1 cellular context compared by ENCODE assay signal in the genomic region with DNA sequence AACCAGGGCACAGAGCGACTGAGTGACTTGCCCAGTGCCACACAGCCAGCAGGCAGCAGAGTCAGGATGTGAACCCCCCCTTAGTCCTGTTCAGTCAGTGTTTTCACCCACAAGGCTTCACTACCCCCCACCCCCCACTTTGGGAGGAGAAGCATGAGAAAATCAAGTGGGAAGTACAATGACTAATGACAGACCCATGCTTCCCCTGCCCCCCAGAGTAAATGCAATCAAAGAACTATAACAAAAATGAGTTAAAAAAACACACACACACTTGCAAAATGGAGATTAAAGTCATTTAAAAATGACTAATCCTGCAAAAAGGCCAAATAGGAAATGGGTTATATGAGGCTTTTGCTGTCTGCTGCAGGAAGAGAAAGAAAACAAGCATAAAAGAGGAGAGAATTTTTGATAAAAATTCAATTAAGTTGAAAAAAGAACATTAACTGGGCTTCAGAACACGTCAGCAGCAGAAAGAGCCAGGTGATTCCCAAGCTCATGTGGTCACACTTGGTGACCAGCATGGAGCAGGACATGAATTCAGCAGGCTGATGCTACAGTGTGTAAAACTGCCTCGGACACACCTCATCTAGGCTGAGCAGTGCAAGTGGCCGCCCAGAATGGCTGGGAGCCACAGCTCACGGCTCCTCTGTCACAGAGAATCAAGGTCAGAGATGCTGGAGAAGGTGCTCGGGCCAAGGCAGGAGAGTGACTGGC.
TF ChIP-seq lines count a peak whose summit lies in the region.

No MANE protein-coding gene starts in this region.

TF ChIP-seq in SK-N-SH treated with all-trans-retinoic acid at 6 μM for 48 hours, 23 proteins besides CTCF, POLR2A, EP300 and RAD21 (continued from another document):
- TF ChIP-seq ZFP3 (CRISPR knock-in tag; IDR thresholded peaks at IDR 0.05) (0 out of 2 replicates have a peak, but pooled peaks have one; percentile 41), ARNTL (CRISPR knock-in tag; IDR thresholded peaks at IDR 0.05; ENCODE audit: borderline replicate concordance, low read depth) (no peak)
- TF ChIP-seq, protein P1, sequence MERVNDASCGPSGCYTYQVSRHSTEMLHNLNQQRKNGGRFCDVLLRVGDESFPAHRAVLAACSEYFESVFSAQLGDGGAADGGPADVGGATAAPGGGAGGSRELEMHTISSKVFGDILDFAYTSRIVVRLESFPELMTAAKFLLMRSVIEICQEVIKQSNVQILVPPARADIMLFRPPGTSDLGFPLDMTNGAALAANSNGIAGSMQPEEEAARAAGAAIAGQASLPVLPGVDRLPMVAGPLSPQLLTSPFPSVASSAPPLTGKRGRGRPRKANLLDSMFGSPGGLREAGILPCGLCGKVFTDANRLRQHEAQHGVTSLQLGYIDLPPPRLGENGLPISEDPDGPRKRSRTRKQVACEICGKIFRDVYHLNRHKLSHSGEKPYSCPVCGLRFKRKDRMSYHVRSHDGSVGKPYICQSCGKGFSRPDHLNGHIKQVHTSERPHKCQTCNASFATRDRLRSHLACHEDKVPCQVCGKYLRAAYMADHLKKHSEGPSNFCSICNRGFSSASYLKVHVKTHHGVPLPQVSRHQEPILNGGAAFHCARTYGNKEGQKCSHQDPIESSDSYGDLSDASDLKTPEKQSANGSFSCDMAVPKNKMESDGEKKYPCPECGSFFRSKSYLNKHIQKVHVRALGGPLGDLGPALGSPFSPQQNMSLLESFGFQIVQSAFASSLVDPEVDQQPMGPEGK (CRISPR knock-in tag; IDR thresholded peaks at IDR 0.05; ENCODE audit: borderline replicate concordance): no peak
